ENCODE assay signal across 1 cellular context in the genomic region with DNA sequence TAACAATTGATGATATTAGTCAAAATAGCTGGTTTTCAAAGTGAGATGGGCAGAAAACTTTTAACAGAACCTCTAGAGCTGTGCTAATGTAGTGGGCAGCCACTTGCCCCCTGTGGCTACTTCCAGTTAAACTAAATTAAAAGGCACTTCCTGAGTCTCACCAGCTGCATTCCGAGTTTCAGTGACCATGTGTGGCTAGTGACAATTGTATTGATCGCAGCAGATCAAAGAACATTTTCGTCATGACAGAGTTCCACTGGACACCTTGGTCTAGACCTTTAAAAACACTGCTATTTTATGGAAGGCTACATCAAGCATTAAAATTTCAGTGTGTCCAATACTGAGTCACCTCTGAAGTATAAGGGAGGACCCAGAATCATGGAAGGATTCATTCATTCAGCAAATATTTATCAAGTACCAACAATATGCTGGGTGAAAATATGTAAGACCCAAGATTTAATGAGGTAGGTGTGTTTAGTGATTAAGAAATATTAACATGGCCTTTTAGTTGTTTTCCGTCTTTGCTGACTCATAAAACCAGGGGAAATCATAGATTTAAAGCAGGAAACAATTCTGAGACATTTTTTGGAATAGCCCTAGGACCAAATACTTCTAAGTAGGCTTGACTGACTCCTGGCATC.
A peak's percentile ranks its signal among the peaks of the same experiment; 100 is the strongest.
TF ChIP-seq lines count a peak whose summit lies in the region.

No MANE protein-coding gene starts in this region.

TF ChIP-seq in HepG2, 621 proteins besides CTCF, POLR2A, EP300 and RAD21 (continued from another document and continues in another):
- TF ChIP-seq, protein P1, sequence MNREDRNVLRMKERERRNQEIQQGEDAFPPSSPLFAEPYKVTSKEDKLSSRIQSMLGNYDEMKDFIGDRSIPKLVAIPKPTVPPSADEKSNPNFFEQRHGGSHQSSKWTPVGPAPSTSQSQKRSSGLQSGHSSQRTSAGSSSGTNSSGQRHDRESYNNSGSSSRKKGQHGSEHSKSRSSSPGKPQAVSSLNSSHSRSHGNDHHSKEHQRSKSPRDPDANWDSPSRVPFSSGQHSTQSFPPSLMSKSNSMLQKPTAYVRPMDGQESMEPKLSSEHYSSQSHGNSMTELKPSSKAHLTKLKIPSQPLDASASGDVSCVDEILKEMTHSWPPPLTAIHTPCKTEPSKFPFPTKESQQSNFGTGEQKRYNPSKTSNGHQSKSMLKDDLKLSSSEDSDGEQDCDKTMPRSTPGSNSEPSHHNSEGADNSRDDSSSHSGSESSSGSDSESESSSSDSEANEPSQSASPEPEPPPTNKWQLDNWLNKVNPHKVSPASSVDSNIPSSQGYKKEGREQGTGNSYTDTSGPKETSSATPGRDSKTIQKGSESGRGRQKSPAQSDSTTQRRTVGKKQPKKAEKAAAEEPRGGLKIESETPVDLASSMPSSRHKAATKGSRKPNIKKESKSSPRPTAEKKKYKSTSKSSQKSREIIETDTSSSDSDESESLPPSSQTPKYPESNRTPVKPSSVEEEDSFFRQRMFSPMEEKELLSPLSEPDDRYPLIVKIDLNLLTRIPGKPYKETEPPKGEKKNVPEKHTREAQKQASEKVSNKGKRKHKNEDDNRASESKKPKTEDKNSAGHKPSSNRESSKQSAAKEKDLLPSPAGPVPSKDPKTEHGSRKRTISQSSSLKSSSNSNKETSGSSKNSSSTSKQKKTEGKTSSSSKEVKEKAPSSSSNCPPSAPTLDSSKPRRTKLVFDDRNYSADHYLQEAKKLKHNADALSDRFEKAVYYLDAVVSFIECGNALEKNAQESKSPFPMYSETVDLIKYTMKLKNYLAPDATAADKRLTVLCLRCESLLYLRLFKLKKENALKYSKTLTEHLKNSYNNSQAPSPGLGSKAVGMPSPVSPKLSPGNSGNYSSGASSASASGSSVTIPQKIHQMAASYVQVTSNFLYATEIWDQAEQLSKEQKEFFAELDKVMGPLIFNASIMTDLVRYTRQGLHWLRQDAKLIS (CRISPR knock-in tag; IDR thresholded peaks at IDR 0.05), result 0 out of 2 replicates have a peak, but pooled peaks have one; percentile 16
- TF ChIP-seq TEAD2 (CRISPR knock-in tag; IDR thresholded peaks at IDR 0.05) (no peak), KDM2A (CRISPR knock-in tag; IDR thresholded peaks at IDR 0.05; ENCODE audit: borderline replicate concordance, low read depth) (no peak), ZNF350 (CRISPR knock-in tag; IDR thresholded peaks at IDR 0.05; ENCODE audit: borderline replicate concordance, low read depth) (no peak), MED8 (CRISPR knock-in tag; IDR thresholded peaks at IDR 0.05; ENCODE audit: insufficient replicate concordance) (no peak), ZMYM3 (CRISPR knock-in tag; IDR thresholded peaks at IDR 0.05) (peak; percentile 18; the same call in 1 of the 2 replicates), TBX3 (IDR thresholded peaks at IDR 0.05; ENCODE audit: borderline replicate concordance) (peak; percentile 80), ZNF333 (CRISPR knock-in tag; IDR thresholded peaks at IDR 0.05; ENCODE audit: borderline replicate concordance) (no peak), ZNF557 (CRISPR knock-in tag; IDR thresholded peaks at IDR 0.05) (no peak), ZFP1 (CRISPR knock-in tag; IDR thresholded peaks at IDR 0.05) (no peak), BORCS8-MEF2B (CRISPR knock-in tag; IDR thresholded peaks at IDR 0.05) (no peak), SMAD9 (CRISPR knock-in tag; IDR thresholded peaks at IDR 0.05) (no peak), KAT8 (CRISPR knock-in tag; IDR thresholded peaks at IDR 0.05) (peak; percentile 44; the same call in 1 of the 2 replicates), EEA1 (CRISPR knock-in tag; IDR thresholded peaks at IDR 0.05; ENCODE audit: borderline replicate concordance) (no peak), ZKSCAN1 (IDR thresholded peaks at IDR 0.05; ENCODE audit: low read length) (no peak), ZNF331 (CRISPR knock-in tag; IDR thresholded peaks at IDR 0.05) (0 out of 2 replicates have a peak, but pooled peaks have one; percentile 62), ZNF496 (CRISPR knock-in tag; IDR thresholded peaks at IDR 0.05; ENCODE audit: insufficient replicate concordance) (no peak), HNF4G (IDR thresholded peaks at IDR 0.05; ENCODE audit: borderline replicate concordance, low read depth, low read length) (peak; percentile 33; the same call in 1 of the 2 replicates), HNF4G (CRISPR knock-in tag; IDR thresholded peaks at IDR 0.05; ENCODE audit: borderline replicate concordance, low read depth) (peak; percentile 44; the same call in 1 of the 2 replicates), JARID2 (CRISPR knock-in tag; IDR thresholded peaks at IDR 0.05; ENCODE audit: insufficient replicate concordance) (no peak), SP140L (CRISPR knock-in tag; IDR thresholded peaks at IDR 0.05; ENCODE audit: borderline replicate concordance) (no peak), HNRNPL (IDR thresholded peaks at IDR 0.05; ENCODE audit: low read depth, low read length) (no peak), ZNF251 (CRISPR knock-in tag; IDR thresholded peaks at IDR 0.05) (no peak), ZNF451 (CRISPR knock-in tag; IDR thresholded peaks at IDR 0.05) (no peak), TBX2 (CRISPR knock-in tag; IDR thresholded peaks at IDR 0.05; ENCODE audit: borderline replicate concordance) (peak; percentile 84), MAFF (IDR thresholded peaks at IDR 0.05; ENCODE audit: low read depth, low read length) (0 out of 2 replicates have a peak, but pooled peaks have one; percentile 0), SIN3A (IDR thresholded peaks at IDR 0.05; ENCODE audit: borderline replicate concordance, low read depth, low read length) (0 out of 2 replicates have a peak, but pooled peaks have one; percentile 30), ASH2L (IDR thresholded peaks at IDR 0.05; ENCODE audit: insufficient read length, low read depth, low read length) (peak; percentile 25), GTF3A (CRISPR knock-in tag; conservative IDR thresholded peaks at IDR 0.05) (no peak)
- TF ChIP-seq, protein P2, sequence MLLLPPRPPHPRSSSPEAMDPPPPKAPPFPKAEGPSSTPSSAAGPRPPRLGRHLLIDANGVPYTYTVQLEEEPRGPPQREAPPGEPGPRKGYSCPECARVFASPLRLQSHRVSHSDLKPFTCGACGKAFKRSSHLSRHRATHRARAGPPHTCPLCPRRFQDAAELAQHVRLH (CRISPR knock-in tag; IDR thresholded peaks at IDR 0.05; ENCODE audit: borderline replicate concordance, low read depth), result peak; percentile 66; the same call in 1 of the 2 replicates
- TF ChIP-seq, protein P3, sequence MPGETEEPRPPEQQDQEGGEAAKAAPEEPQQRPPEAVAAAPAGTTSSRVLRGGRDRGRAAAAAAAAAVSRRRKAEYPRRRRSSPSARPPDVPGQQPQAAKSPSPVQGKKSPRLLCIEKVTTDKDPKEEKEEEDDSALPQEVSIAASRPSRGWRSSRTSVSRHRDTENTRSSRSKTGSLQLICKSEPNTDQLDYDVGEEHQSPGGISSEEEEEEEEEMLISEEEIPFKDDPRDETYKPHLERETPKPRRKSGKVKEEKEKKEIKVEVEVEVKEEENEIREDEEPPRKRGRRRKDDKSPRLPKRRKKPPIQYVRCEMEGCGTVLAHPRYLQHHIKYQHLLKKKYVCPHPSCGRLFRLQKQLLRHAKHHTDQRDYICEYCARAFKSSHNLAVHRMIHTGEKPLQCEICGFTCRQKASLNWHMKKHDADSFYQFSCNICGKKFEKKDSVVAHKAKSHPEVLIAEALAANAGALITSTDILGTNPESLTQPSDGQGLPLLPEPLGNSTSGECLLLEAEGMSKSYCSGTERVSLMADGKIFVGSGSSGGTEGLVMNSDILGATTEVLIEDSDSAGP (CRISPR knock-in tag; IDR thresholded peaks at IDR 0.05; ENCODE audit: borderline replicate concordance), result no peak
- TF ChIP-seq, protein P4, sequence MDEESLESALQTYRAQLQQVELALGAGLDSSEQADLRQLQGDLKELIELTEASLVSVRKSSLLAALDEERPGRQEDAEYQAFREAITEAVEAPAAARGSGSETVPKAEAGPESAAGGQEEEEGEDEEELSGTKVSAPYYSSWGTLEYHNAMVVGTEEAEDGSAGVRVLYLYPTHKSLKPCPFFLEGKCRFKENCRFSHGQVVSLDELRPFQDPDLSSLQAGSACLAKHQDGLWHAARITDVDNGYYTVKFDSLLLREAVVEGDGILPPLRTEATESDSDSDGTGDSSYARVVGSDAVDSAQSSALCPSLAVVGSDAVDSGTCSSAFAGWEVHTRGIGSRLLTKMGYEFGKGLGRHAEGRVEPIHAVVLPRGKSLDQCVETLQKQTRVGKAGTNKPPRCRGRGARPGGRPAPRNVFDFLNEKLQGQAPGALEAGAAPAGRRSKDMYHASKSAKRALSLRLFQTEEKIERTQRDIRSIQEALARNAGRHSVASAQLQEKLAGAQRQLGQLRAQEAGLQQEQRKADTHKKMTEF (CRISPR knock-in tag; IDR thresholded peaks at IDR 0.05), result peak; percentile 53; the same call in 1 of the 2 replicates
- TF ChIP-seq, protein P5, sequence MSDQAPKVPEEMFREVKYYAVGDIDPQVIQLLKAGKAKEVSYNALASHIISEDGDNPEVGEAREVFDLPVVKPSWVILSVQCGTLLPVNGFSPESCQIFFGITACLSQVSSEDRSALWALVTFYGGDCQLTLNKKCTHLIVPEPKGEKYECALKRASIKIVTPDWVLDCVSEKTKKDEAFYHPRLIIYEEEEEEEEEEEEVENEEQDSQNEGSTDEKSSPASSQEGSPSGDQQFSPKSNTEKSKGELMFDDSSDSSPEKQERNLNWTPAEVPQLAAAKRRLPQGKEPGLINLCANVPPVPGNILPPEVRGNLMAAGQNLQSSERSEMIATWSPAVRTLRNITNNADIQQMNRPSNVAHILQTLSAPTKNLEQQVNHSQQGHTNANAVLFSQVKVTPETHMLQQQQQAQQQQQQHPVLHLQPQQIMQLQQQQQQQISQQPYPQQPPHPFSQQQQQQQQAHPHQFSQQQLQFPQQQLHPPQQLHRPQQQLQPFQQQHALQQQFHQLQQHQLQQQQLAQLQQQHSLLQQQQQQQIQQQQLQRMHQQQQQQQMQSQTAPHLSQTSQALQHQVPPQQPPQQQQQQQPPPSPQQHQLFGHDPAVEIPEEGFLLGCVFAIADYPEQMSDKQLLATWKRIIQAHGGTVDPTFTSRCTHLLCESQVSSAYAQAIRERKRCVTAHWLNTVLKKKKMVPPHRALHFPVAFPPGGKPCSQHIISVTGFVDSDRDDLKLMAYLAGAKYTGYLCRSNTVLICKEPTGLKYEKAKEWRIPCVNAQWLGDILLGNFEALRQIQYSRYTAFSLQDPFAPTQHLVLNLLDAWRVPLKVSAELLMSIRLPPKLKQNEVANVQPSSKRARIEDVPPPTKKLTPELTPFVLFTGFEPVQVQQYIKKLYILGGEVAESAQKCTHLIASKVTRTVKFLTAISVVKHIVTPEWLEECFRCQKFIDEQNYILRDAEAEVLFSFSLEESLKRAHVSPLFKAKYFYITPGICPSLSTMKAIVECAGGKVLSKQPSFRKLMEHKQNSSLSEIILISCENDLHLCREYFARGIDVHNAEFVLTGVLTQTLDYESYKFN (CRISPR knock-in tag; conservative IDR thresholded peaks at IDR 0.05), result peak; percentile 82
- TF ChIP-seq, protein P6, sequence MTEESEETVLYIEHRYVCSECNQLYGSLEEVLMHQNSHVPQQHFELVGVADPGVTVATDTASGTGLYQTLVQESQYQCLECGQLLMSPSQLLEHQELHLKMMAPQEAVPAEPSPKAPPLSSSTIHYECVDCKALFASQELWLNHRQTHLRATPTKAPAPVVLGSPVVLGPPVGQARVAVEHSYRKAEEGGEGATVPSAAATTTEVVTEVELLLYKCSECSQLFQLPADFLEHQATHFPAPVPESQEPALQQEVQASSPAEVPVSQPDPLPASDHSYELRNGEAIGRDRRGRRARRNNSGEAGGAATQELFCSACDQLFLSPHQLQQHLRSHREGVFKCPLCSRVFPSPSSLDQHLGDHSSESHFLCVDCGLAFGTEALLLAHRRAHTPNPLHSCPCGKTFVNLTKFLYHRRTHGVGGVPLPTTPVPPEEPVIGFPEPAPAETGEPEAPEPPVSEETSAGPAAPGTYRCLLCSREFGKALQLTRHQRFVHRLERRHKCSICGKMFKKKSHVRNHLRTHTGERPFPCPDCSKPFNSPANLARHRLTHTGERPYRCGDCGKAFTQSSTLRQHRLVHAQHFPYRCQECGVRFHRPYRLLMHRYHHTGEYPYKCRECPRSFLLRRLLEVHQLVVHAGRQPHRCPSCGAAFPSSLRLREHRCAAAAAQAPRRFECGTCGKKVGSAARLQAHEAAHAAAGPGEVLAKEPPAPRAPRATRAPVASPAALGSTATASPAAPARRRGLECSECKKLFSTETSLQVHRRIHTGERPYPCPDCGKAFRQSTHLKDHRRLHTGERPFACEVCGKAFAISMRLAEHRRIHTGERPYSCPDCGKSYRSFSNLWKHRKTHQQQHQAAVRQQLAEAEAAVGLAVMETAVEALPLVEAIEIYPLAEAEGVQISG (CRISPR knock-in tag; IDR thresholded peaks at IDR 0.05), result no peak; the same call in 1 of the 2 replicates
- TF ChIP-seq, protein P7, sequence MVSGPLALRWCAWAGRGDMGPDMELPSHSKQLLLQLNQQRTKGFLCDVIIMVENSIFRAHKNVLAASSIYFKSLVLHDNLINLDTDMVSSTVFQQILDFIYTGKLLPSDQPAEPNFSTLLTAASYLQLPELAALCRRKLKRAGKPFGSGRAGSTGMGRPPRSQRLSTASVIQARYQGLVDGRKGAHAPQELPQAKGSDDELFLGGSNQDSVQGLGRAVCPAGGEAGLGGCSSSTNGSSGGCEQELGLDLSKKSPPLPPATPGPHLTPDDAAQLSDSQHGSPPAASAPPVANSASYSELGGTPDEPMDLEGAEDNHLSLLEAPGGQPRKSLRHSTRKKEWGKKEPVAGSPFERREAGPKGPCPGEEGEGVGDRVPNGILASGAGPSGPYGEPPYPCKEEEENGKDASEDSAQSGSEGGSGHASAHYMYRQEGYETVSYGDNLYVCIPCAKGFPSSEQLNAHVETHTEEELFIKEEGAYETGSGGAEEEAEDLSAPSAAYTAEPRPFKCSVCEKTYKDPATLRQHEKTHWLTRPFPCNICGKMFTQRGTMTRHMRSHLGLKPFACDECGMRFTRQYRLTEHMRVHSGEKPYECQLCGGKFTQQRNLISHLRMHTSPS (CRISPR knock-in tag; IDR thresholded peaks at IDR 0.05; ENCODE audit: low read depth), result no peak
- TF ChIP-seq, protein P8, sequence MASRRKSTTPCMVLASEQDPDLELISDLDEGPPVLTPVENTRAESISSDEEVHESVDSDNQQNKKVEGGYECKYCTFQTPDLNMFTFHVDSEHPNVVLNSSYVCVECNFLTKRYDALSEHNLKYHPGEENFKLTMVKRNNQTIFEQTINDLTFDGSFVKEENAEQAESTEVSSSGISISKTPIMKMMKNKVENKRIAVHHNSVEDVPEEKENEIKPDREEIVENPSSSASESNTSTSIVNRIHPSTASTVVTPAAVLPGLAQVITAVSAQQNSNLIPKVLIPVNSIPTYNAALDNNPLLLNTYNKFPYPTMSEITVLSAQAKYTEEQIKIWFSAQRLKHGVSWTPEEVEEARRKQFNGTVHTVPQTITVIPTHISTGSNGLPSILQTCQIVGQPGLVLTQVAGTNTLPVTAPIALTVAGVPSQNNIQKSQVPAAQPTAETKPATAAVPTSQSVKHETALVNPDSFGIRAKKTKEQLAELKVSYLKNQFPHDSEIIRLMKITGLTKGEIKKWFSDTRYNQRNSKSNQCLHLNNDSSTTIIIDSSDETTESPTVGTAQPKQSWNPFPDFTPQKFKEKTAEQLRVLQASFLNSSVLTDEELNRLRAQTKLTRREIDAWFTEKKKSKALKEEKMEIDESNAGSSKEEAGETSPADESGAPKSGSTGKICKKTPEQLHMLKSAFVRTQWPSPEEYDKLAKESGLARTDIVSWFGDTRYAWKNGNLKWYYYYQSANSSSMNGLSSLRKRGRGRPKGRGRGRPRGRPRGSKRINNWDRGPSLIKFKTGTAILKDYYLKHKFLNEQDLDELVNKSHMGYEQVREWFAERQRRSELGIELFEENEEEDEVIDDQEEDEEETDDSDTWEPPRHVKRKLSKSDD (CRISPR knock-in tag; IDR thresholded peaks at IDR 0.05; ENCODE audit: low read depth), result no peak
- TF ChIP-seq, protein P9, sequence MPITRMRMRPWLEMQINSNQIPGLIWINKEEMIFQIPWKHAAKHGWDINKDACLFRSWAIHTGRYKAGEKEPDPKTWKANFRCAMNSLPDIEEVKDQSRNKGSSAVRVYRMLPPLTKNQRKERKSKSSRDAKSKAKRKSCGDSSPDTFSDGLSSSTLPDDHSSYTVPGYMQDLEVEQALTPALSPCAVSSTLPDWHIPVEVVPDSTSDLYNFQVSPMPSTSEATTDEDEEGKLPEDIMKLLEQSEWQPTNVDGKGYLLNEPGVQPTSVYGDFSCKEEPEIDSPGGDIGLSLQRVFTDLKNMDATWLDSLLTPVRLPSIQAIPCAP (CRISPR knock-in tag; IDR thresholded peaks at IDR 0.05; ENCODE audit: low read depth), result no peak
